Comparison of ENCODE assay signal across 8 cellular contexts in genomic region chr2:131682122-131682944, GRCh38.
A peak's percentile ranks its signal among the peaks of the same experiment; 100 is the strongest.
DNase-seq lines count a peak whose midpoint lies in the region; ATAC-seq lines count a peak whose summit lies in the region.

No MANE protein-coding gene starts in this region.

- no peaks in the 10 kb centered on the region for H3K9me3 ChIP-seq in CD4-positive, alpha-beta memory T cell (ENCODE audit: control insufficient read depth in 1 of 2, low read length in 2 of 2)
- H3K9me3 ChIP-seq in mononuclear cell (ENCODE audit: low read depth, low read length) = no peaks in the 10 kb centered on the region

- peaks cover 25% of the 10 kb centered on the region for H3K4me1 ChIP-seq in CD4-positive, alpha-beta memory T cell (ENCODE audit: insufficient read depth, low read length)
- H3K4me1 ChIP-seq in mononuclear cell (ENCODE audit: insufficient read depth, low read length) = peaks cover 16% of the 10 kb centered on the region

- no peaks in the 10 kb centered on the region for H3K36me3 ChIP-seq in CD4-positive, alpha-beta memory T cell (ENCODE audit: insufficient read depth, low read length)

- H3K27me3 ChIP-seq in CD4-positive, alpha-beta memory T cell (ENCODE audit: insufficient read depth, low read length) = no peaks in the 10 kb centered on the region
- no peaks in the 10 kb centered on the region for H3K27me3 ChIP-seq in mononuclear cell (ENCODE audit: insufficient read depth, low read length)

- peak overlapping the region; percentile 31 for H3K27ac ChIP-seq in CD4-positive, alpha-beta memory T cell (ENCODE audit: low read depth, low read length)

- H3K36me3 Mint-ChIP-seq in CD4-positive, alpha-beta memory T cell = peaks cover 0 to 5% of the 10 kb centered on the region in 2 donors

- H3K4me3 Mint-ChIP-seq in CD4-positive, alpha-beta memory T cell = peak overlapping the region; percentile 85 to 95 (median 90)

- POLR2A ChIA-PET in CD4-positive, alpha-beta memory T cell (lab: Charles Lee; ENCODE audit: partially characterized antibody) = interaction anchor here (1.3 to 1.9 kb wide), 3 partner anchors 9 to 578 kb away, joined by 5 to 16 read pairs (median 12); partner anchors contain the start of genes MZT2A and PLEKHB2

- no peaks in the 10 kb centered on the region for H3K9me3 Mint-ChIP-seq in CD4-positive, alpha-beta memory T cell

- peak overlapping the region; percentile 51 to 93 (median 89) for H3K27ac Mint-ChIP-seq in CD4-positive, alpha-beta memory T cell

- intact Hi-C loops in CD4-positive, alpha-beta memory T cell (cut with micrococcal nuclease) = loop anchor here (5.0 kb wide), 1 partner anchor 955 kb away; the partner anchor contains the start of gene GPR148

- ATAC-seq in GM19438 (IDR thresholded peaks at IDR 0.05; ENCODE audit: low read depth, unreplicated experiment) = peak; percentile 99
- ATAC-seq in HG03565 (IDR thresholded peaks at IDR 0.05; ENCODE audit: unreplicated experiment) = peak; percentile 97

- H3K4me3 ChIP-seq in CD4-positive, alpha-beta memory T cell (ENCODE audit: low read length in 2 of 2) = peak overlapping the region; percentile 51 to 61
- peak overlapping the region; percentile 60 for H3K4me3 ChIP-seq in mononuclear cell (ENCODE audit: low read length)

- no peaks in the 10 kb centered on the region for H3K27me3 Mint-ChIP-seq in CD4-positive, alpha-beta memory T cell

- peaks cover 32 to 49% (median 33%) of the 10 kb centered on the region in 4 donors for H3K4me1 Mint-ChIP-seq in CD4-positive, alpha-beta memory T cell

- CTCF ChIA-PET in CD4-positive, alpha-beta memory T cell (lab: Charles Lee; ENCODE audit: partially characterized antibody) = interaction anchor here (1.8 to 2.7 kb wide), 4 partner anchors 9 to 189 kb away, joined by 6 to 72 read pairs (median 12); partner anchors contain the start of gene MZT2A

- DNase-seq in CD4-positive, alpha-beta memory T cell = peak; percentile 49 to 79 (median 63)
- DNase-seq in NOMO-1 (lab: John Stamatoyannopoulos, UW; ENCODE audit: unreplicated experiment in 2 of 2) = peak; percentile 63 to 74
- DNase-seq in activated CD8-positive, alpha-beta memory T cell treated with anti-CD3 and anti-CD28 coated beads, Interleukin-2, amount 50 U/mL, for 48 hours = peak; percentile 84
- peak; percentile 57 for DNase-seq in epidermal melanocyte (ENCODE audit: insufficient read length, low spot score)
- peak; percentile 58 to 64 for DNase-seq in stimulated activated CD8-positive, alpha-beta memory T cell treated with anti-CD3 and anti-CD28 coated beads, Interleukin-2, amount 100 ng/mL, for 48 hours (ENCODE audit: low read depth in 2 of 2)

Comparison
In these comparisons a context has a peak if more than half of its experiments do, and no peak if none do; other contexts are left out.
1. Peak in every context shown above with its lines: DNase-seq, ATAC-seq, H3K4me3 ChIP-seq and H3K27ac ChIP-seq.